Comparison of ENCODE assay signal across 1 cellular context in genomic region chr4:76377481-76377901, GRCh38.
TF ChIP-seq lines count a peak whose summit lies in the region.

No MANE protein-coding gene starts in this region.

TF ChIP-seq in HepG2, 621 proteins besides CTCF, POLR2A, EP300 and RAD21 (continued from another document):
- TF ChIP-seq ZFP82 (CRISPR knock-in tag; IDR thresholded peaks at IDR 0.05; ENCODE audit: borderline replicate concordance) (no peak), RXRB (CRISPR knock-in tag; IDR thresholded peaks at IDR 0.05; ENCODE audit: borderline replicate concordance) (peak; percentile 51; the same call in 1 of the 2 replicates), MBD4 (IDR thresholded peaks at IDR 0.05; ENCODE audit: borderline replicate concordance, low read length) (no peak), PRDM4 (CRISPR knock-in tag; IDR thresholded peaks at IDR 0.05; ENCODE audit: borderline replicate concordance) (no peak), ERF (CRISPR knock-in tag; IDR thresholded peaks at IDR 0.05) (no peak), PPARG (CRISPR knock-in tag; conservative IDR thresholded peaks at IDR 0.05) (peak; percentile 10; the same call in 1 of the 2 replicates), RCOR2 (CRISPR knock-in tag; IDR thresholded peaks at IDR 0.05) (no peak), ZNF280D (CRISPR knock-in tag; IDR thresholded peaks at IDR 0.05) (no peak), PHF5A (CRISPR knock-in tag; IDR thresholded peaks at IDR 0.05; ENCODE audit: low read depth, unreplicated experiment) (no peak), ZBTB21 (CRISPR knock-in tag; IDR thresholded peaks at IDR 0.05) (no peak), EHMT2 (IDR thresholded peaks at IDR 0.05; ENCODE audit: borderline replicate concordance, low read depth, low read length) (no peak), ZNF12 (CRISPR knock-in tag; IDR thresholded peaks at IDR 0.05) (no peak), RARA (CRISPR knock-in tag; IDR thresholded peaks at IDR 0.05) (peak; percentile 18; the same call in 1 of the 2 replicates), TP53 (CRISPR knock-in tag; conservative IDR thresholded peaks at IDR 0.05) (no peak), ZNF609 (CRISPR knock-in tag; IDR thresholded peaks at IDR 0.05; ENCODE audit: borderline replicate concordance) (no peak), NR2F6 (IDR thresholded peaks at IDR 0.05) (peak; percentile 39), NR2F6 (CRISPR knock-in tag; IDR thresholded peaks at IDR 0.05) (0 out of 2 replicates have a peak, but pooled peaks have one; percentile 12)
- TF ChIP-seq, protein P1, sequence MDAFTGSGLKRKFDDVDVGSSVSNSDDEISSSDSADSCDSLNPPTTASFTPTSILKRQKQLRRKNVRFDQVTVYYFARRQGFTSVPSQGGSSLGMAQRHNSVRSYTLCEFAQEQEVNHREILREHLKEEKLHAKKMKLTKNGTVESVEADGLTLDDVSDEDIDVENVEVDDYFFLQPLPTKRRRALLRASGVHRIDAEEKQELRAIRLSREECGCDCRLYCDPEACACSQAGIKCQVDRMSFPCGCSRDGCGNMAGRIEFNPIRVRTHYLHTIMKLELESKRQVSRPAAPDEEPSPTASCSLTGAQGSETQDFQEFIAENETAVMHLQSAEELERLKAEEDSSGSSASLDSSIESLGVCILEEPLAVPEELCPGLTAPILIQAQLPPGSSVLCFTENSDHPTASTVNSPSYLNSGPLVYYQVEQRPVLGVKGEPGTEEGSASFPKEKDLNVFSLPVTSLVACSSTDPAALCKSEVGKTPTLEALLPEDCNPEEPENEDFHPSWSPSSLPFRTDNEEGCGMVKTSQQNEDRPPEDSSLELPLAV (CRISPR knock-in tag; conservative IDR thresholded peaks at IDR 0.05; ENCODE audit: low read depth) = no peak
- TF ChIP-seq, protein P2, sequence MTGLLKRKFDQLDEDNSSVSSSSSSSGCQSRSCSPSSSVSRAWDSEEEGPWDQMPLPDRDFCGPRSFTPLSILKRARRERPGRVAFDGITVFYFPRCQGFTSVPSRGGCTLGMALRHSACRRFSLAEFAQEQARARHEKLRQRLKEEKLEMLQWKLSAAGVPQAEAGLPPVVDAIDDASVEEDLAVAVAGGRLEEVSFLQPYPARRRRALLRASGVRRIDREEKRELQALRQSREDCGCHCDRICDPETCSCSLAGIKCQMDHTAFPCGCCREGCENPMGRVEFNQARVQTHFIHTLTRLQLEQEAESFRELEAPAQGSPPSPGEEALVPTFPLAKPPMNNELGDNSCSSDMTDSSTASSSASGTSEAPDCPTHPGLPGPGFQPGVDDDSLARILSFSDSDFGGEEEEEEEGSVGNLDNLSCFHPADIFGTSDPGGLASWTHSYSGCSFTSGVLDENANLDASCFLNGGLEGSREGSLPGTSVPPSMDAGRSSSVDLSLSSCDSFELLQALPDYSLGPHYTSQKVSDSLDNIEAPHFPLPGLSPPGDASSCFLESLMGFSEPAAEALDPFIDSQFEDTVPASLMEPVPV (CRISPR knock-in tag; IDR thresholded peaks at IDR 0.05) = no peak
